In genomic region chr2:3518496-3519254, GRCh38 we compare ENCODE assay signal across 1 cellular context.
TF ChIP-seq lines count a peak whose summit lies in the region.

No MANE protein-coding gene starts in this region.

TF ChIP-seq in HepG2, 621 proteins besides CTCF, POLR2A, EP300 and RAD21 (continued from another document and continues in another):
- TF ChIP-seq ZNF512B (CRISPR knock-in tag; IDR thresholded peaks at IDR 0.05; ENCODE audit: borderline replicate concordance) (0 out of 2 replicates have a peak, but pooled peaks have one; percentile 56), TFDP2 (CRISPR knock-in tag; IDR thresholded peaks at IDR 0.05) (no peak), ZNF609 (CRISPR knock-in tag; IDR thresholded peaks at IDR 0.05; ENCODE audit: borderline replicate concordance) (0 out of 2 replicates have a peak, but pooled peaks have one; percentile 35), ZNF777 (CRISPR knock-in tag; IDR thresholded peaks at IDR 0.05) (peak; percentile 76), TBL1XR1 (IDR thresholded peaks at IDR 0.05; ENCODE audit: borderline replicate concordance, low read length, partially characterized antibody) (peak; percentile 32), THAP7 (CRISPR knock-in tag; IDR thresholded peaks at IDR 0.05) (peak; percentile 91; the same call in 1 of the 2 replicates), IRF1 (CRISPR knock-in tag; IDR thresholded peaks at IDR 0.05; ENCODE audit: low read depth) (no peak), NCOA5 (CRISPR knock-in tag; IDR thresholded peaks at IDR 0.05) (0 out of 2 replicates have a peak, but pooled peaks have one; percentile 28), ELF3 (CRISPR knock-in tag; IDR thresholded peaks at IDR 0.05) (peak; percentile 1; the same call in 1 of the 2 replicates), JUND (CRISPR knock-in tag; IDR thresholded peaks at IDR 0.05) (no peak), HDAC6 (IDR thresholded peaks at IDR 0.05; ENCODE audit: low read depth, low read length) (no peak), SOX6 (IDR thresholded peaks at IDR 0.05) (no peak), SOX6 (CRISPR knock-in tag; IDR thresholded peaks at IDR 0.05) (peak; percentile 51), CERS6 (CRISPR knock-in tag; IDR thresholded peaks at IDR 0.05) (0 out of 2 replicates have a peak, but pooled peaks have one; percentile 63), ZNF761 (CRISPR knock-in tag; conservative IDR thresholded peaks at IDR 0.05) (0 out of 2 replicates have a peak, but pooled peaks have one; percentile 25), ETS1 (CRISPR knock-in tag; IDR thresholded peaks at IDR 0.05) (peak; percentile 91), ZSCAN20 (CRISPR knock-in tag; IDR thresholded peaks at IDR 0.05; ENCODE audit: borderline replicate concordance) (peak; percentile 73; the same call in 1 of the 2 replicates), AFF4 (CRISPR knock-in tag; IDR thresholded peaks at IDR 0.05) (peak; percentile 54; the same call in 1 of the 2 replicates), FOXP4 (CRISPR knock-in tag; IDR thresholded peaks at IDR 0.05) (0 out of 2 replicates have a peak, but pooled peaks have one; percentile 32), ARNTL (CRISPR knock-in tag; IDR thresholded peaks at IDR 0.05) (peak; percentile 37), ZNF12 (CRISPR knock-in tag; IDR thresholded peaks at IDR 0.05) (peak; percentile 60; the same call in 1 of the 2 replicates), BRCA1 (CRISPR knock-in tag; IDR thresholded peaks at IDR 0.05) (peak; percentile 79), MEF2D (CRISPR knock-in tag; IDR thresholded peaks at IDR 0.05) (peak; percentile 82), ZFX (CRISPR knock-in tag; IDR thresholded peaks at IDR 0.05; ENCODE audit: low read depth) (peak; percentile 45; the same call in 1 of the 2 replicates), E2F5 (CRISPR knock-in tag; conservative IDR thresholded peaks at IDR 0.05) (0 out of 2 replicates have a peak, but pooled peaks have one; percentile 18), GTF3A (CRISPR knock-in tag; conservative IDR thresholded peaks at IDR 0.05) (0 out of 2 replicates have a peak, but pooled peaks have one; percentile 35), IKZF4 (CRISPR knock-in tag; IDR thresholded peaks at IDR 0.05; ENCODE audit: borderline replicate concordance, low read depth, not compliant biosample characterization) (peak; percentile 64)
